ENCODE assay signal across 1 cellular context in genomic region chr18:73461038-73461779, GRCh38.
TF ChIP-seq lines count a peak whose summit lies in the region.

No MANE protein-coding gene starts in this region.

TF ChIP-seq in GM23338, 12 proteins besides CTCF, POLR2A, EP300 and RAD21 (continued from another document):
- no peak for TF ChIP-seq ZNF462 (CRISPR knock-in tag; IDR thresholded peaks at IDR 0.05)
TF ChIP-seq in GM23338: peak in this region for 0.
